12 cellular contexts compared by ENCODE assay signal in genomic region chr20:4829494-4830211, GRCh38. TPM values are rescaled to one million over a fixed set of nuclear protein-coding genes. Genes with fewer than 3 reads are reported as not detected.
DNase-seq lines count a peak whose midpoint lies in the region; ATAC-seq, FAIRE-seq and TF ChIP-seq lines count a peak whose summit lies in the region.
"Had no signal": no experiment of that assay in that cellular context is flagged by ENCODE, and none has a peak within 500 bp of the region (broad histone marks: within the 10 kb centered on the region; RNA-seq: fewer than 3 reads in every experiment).

No MANE protein-coding gene starts in this region.

- H3K4me1 ChIP-seq in small intestine (ENCODE audit: control insufficient read depth in 2 of 2, insufficient read depth in 1 of 2, low read depth in 1 of 2, low read length in 1 of 2): no peaks in the 10 kb centered on the region

- H3K27me3 ChIP-seq in HL-60 (ENCODE audit: insufficient read depth, poor library complexity, severe bottlenecking) (no peaks in the 10 kb centered on the region), bronchial epithelial cell (ENCODE audit: control insufficient read depth, insufficient read depth, low read length) (no peaks in the 10 kb centered on the region), small intestine (ENCODE audit: control insufficient read depth in 2 of 2, insufficient read depth in 2 of 2, low read length in 2 of 2) (no peaks in the 10 kb centered on the region)

- 50 to 59% (median 57%) methylated on average over 4 of the region's 4 CpGs for WGBS in small intestine, 3 donors

- peak overlapping the region; percentile 20 for H3K4me3 ChIP-seq in HL-60 (replicated peaks; ENCODE audit: insufficient read depth, low read length)
- no peak overlapping the region for H3K4me3 ChIP-seq in bronchial epithelial cell (ENCODE audit: low read depth, low read length)
- no peak overlapping the region for H3K4me3 ChIP-seq in small intestine (ENCODE audit: low read depth in 1 of 2, low read length in 2 of 2)

- FAIRE-seq in bronchial epithelial cell (lab: Jason Lieb, UNC): peak; percentile 23
- FAIRE-seq in small intestine (lab: Jason Lieb, UNC): no peak

- peak overlapping the region in 1 of 8 donors; percentile 32 for H3K4me3 Mint-ChIP-seq in naive B cell
- H3K4me3 Mint-ChIP-seq: activated CD4-positive, alpha-beta T cell treated with anti-CD3 and anti-CD28 coated beads for 36 hours had no signal

- ATAC-seq in naive B cell (ENCODE audit: low read depth in 2 of 2): peak; percentile 80 to 83
- ATAC-seq: activated CD4-positive, alpha-beta T cell treated with anti-CD3 and anti-CD28 coated beads for 36 hours; SK-N-SH treated with all-trans-retinoic acid at 6 μM for 48 hours had no signal

- DNase-seq in AML-193 (lab: John Stamatoyannopoulos, UW) (peak; percentile 93 to 97), HL-60 (ENCODE audit: low read depth in 1 of 2, low spot score in 1 of 2) (peak; percentile 86 to 97), bronchial epithelial cell (ENCODE audit: low read depth) (no peak), naive B cell (no peak), T1000 (lab: John Stamatoyannopoulos, UW) (no peak), small intestine (no peak), EL (no peak), occipital lobe (lab: John Stamatoyannopoulos, UW) (no peak)
- DNase-seq: activated CD4-positive, alpha-beta T cell treated with anti-CD3 and anti-CD28 coated beads for 36 hours; activated gamma-delta T cell; NCI-H1048 had no signal

- H3K27ac ChIP-seq in HL-60 (replicated peaks) (peak overlapping the region; percentile 90), small intestine (ENCODE audit: low read depth in 1 of 2, low read length in 1 of 2) (no peak overlapping the region)

- H3K4me1 Mint-ChIP-seq in naive B cell: peaks cover 9 to 26% (median 23%) of the 10 kb centered on the region in 3 donors
- H3K4me1 Mint-ChIP-seq: activated CD4-positive, alpha-beta T cell treated with anti-CD3 and anti-CD28 coated beads for 36 hours had no signal

- peaks cover 0 to 10% (median 3%) of the 10 kb centered on the region in 7 donors for H3K9me3 Mint-ChIP-seq in naive B cell

- no peaks in the 10 kb centered on the region for H3K27me3 Mint-ChIP-seq in naive B cell
- H3K27me3 Mint-ChIP-seq: activated CD4-positive, alpha-beta T cell treated with anti-CD3 and anti-CD28 coated beads for 36 hours had no signal

- H3K27ac Mint-ChIP-seq in naive B cell: peak overlapping the region; percentile 25 to 91 (median 74)
- H3K27ac Mint-ChIP-seq: activated CD4-positive, alpha-beta T cell treated with anti-CD3 and anti-CD28 coated beads for 36 hours had no signal

- TF ChIP-seq CTCF in HL-60 (IDR thresholded peaks at IDR 0.05; ENCODE audit: insufficient read depth, low read length) (no peak), bronchial epithelial cell (IDR thresholded peaks at IDR 0.05; ENCODE audit: insufficient read depth, low read length, severe bottlenecking) (no peak)

- H3K9me3 ChIP-seq in small intestine (ENCODE audit: control insufficient read depth, low read depth): no peaks in the 10 kb centered on the region

- no peaks in the 10 kb centered on the region for H3K36me3 ChIP-seq in bronchial epithelial cell (ENCODE audit: control insufficient read depth, insufficient read depth, low read length)
- H3K36me3 ChIP-seq in small intestine (ENCODE audit: control insufficient read depth in 2 of 2, insufficient read depth in 2 of 2, low read length in 2 of 2): no peaks in the 10 kb centered on the region

- H3K36me3 Mint-ChIP-seq in naive B cell: peaks cover 0 to 8% of the 10 kb centered on the region in 2 donors

RNA-seq across cellular contexts. Expression of gene RASSF2, which starts 6.2 kb away (rescaled TPM):
- total RNA-seq in bronchial epithelial cell: under 0.01 and 0.26 TPM in 2 replicates
- polyA plus RNA-seq in naive B cell (ENCODE audit: low read depth in 6 of 6): 10 to 100 TPM; 44.5 to 91.0 (median 59.7) TPM
- polyA plus RNA-seq in small intestine: 1 to 10 TPM in 2 of 3 donors, under 1 TPM in 1; 0.67 to 4.6 (median 3.0) TPM
- total RNA-seq in occipital lobe: 299 TPM

Comparison
In these comparisons a context has a peak if more than half of its experiments do, and no peak if none do; other contexts are left out.
1. DNase-seq: peak in AML-193 (2 of 2) and HL-60 (2 of 2); none in bronchial epithelial cell (single experiment), naive B cell (single experiment), T1000 (single experiment), small intestine (single experiment), EL (single experiment) and occipital lobe (single experiment).
2. RNA of gene RASSF2, which starts 6.2 kb away (total RNA-seq): 299 TPM in occipital lobe (single experiment); under 0.01 to 0.26 TPM in bronchial epithelial cell; every median in the first group is over 100 times any median in the second.